19 cellular contexts compared by ENCODE assay signal in the genomic region with DNA sequence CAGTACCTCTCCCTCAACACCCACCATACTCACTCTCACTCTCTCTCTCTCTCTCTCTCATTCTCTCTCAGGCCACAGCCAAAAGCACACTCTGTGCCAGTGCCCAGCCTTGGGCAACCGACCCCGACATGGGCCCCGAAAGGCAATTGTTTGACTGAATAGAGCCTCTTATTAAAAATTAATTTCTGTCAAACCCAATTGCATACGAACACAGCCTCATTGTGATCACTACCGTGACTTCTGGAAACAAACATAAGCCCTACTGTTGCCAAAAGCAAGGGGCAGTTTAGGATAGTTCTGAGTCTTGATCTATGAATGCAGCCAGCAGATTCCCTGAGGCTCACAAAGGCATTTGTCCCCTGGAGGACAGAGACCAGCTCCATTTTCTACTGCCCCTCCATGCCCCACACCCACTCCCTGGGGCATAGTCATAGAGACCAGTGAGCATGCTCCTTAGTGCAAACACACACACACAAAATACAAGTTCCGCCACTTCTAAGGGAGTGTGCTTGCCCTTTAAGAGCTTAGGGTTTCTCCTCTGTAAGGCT. TPM values are rescaled to one million over a fixed set of nuclear protein-coding genes. Genes with fewer than 3 reads are reported as not detected.
DNase-seq lines count a peak whose midpoint lies in the region; ATAC-seq and TF ChIP-seq lines count a peak whose summit lies in the region.
"Had no signal": no experiment of that assay in that cellular context is flagged by ENCODE, and none has a peak within 500 bp of the region (broad histone marks: within the 10 kb centered on the region; RNA-seq: fewer than 3 reads in every experiment).

No MANE protein-coding gene starts in this region.

- peak; percentile 60 for ATAC-seq in gastroesophageal sphincter
- ATAC-seq: stimulated activated memory B cell treated with anti-CD40 and anti-IgM and Interleukin-4, amounts not matched to agents 10 μg/mL and 1 μg/mL and 100 μg/mL, for 72 hours; T-helper 17 cell had no signal

- TF ChIP-seq POLR2A in breast epithelium (IDR thresholded peaks at IDR 0.05) (no peak), gastroesophageal sphincter (IDR thresholded peaks at IDR 0.05) (no peak), tibial nerve (IDR thresholded peaks at IDR 0.05) (no peak)

- no peak overlapping the region for H3K4me2 ChIP-seq in neural progenitor cell

- H3K4me1 ChIP-seq in breast epithelium (no peaks in the 10 kb centered on the region), gastroesophageal sphincter (peaks cover 0 to 11% (median 0%) of the 10 kb centered on the region in 3 donors), neural progenitor cell (peaks cover 50% of the 10 kb centered on the region), tibial nerve (peaks cover 0 to 43% (median 14%) of the 10 kb centered on the region in 4 donors), colonic mucosa (no peaks in the 10 kb centered on the region)
- H3K4me1 ChIP-seq: BE2C had no signal

- H3K27ac ChIP-seq in breast epithelium (peak overlapping the region; percentile 3 to 51), gastroesophageal sphincter (peak overlapping the region in 1 of 4 donors; percentile 25), neural progenitor cell (no peak overlapping the region), tibial nerve (peak overlapping the region in 3 of 4 donors; percentile 44 to 81 (median 80)), colonic mucosa (no peak overlapping the region)
- H3K27ac ChIP-seq: 22Rv1, esophagus muscularis mucosa, thyroid gland, WERI-Rb-1 had no signal

- H3K4me3 ChIP-seq in breast epithelium (no peak overlapping the region), gastroesophageal sphincter (no peak overlapping the region), neural progenitor cell (no peak overlapping the region), tibial nerve (peak overlapping the region in 1 of 4 donors; percentile 3), colonic mucosa (no peak overlapping the region)
- H3K4me3 ChIP-seq: esophagus muscularis mucosa, thyroid gland had no signal

- no peak for TF ChIP-seq CTCF in breast epithelium (IDR thresholded peaks at IDR 0.05)
- TF ChIP-seq CTCF in MCF 10A (IDR thresholded peaks at IDR 0.05; ENCODE audit: unreplicated experiment), result no peak
- TF ChIP-seq CTCF in gastroesophageal sphincter (IDR thresholded peaks at IDR 0.05), result no peak
- TF ChIP-seq CTCF in neural progenitor cell (IDR thresholded peaks at IDR 0.05), result no peak
- no peak for TF ChIP-seq CTCF in tibial nerve (IDR thresholded peaks at IDR 0.05)
- no peak for TF ChIP-seq CTCF in colonic mucosa (IDR thresholded peaks at IDR 0.05)

- 56 to 73% methylated on average over 4 to 5 of the region's 6 CpGs for WGBS in gastroesophageal sphincter (ENCODE audit: low coverage in 1 of 2), 2 donors
- WGBS in tibial nerve, 2 donors, result 38 to 42% methylated on average over 6 of the region's 6 CpGs

- no TSS peak for BruUV-seq in MCF 10A (replicated peaks; lab: Mats Ljungman, UMichigan)

- POLR2A ChIA-PET in MCF 10A (lab: Yijun Ruan, JAX), result no interaction called here

- H4K20me1 ChIP-seq in neural progenitor cell (ENCODE audit: low read depth), result no peaks in the 10 kb centered on the region

- H3K4me1 Mint-ChIP-seq in MCF 10A (ENCODE audit: insufficient read depth, unreplicated experiment) (no peaks in the 10 kb centered on the region), neural progenitor cell (peaks cover 35% of the 10 kb centered on the region), immature natural killer cell (peaks cover 27 to 35% of the 10 kb centered on the region in 2 donors)
- H3K4me1 Mint-ChIP-seq: T-helper 17 cell had no signal

- intact Hi-C loops in breast epithelium (cut with DNase I; ENCODE audit: low total_unique reads), result loop anchor here (5.0 kb wide), 1 partner anchor 169 kb away; no protein-coding TSS in a partner anchor
- intact Hi-C loops in MCF 10A (cut with micrococcal nuclease), result no loop called here
- intact Hi-C loops in colonic mucosa (cut with DNase I), result no loop called here

- DNase-seq in breast epithelium (ENCODE audit: low spot score in 2 of 2), result no peak
- DNase-seq in MCF 10A (ENCODE audit: unreplicated experiment), result no peak
- DNase-seq in neural progenitor cell (ENCODE audit: low spot score), result no peak
- DNase-seq in tibial nerve (ENCODE audit: low spot score in 2 of 2), result no peak
- DNase-seq in immature natural killer cell, result no peak
- DNase-seq in AG08395 (ENCODE audit: low spot score), result no peak
- DNase-seq in colonic mucosa, result no peak
- DNase-seq: activated CD4-positive, alpha-beta T cell treated with anti-CD3 and anti-CD28 coated beads, Interleukin-2, amount 50 U/mL, for 48 hours; activated T-cell treated with anti-CD3 and anti-CD28 coated beads for 4 hours; BE2C; central memory CD4-positive, alpha-beta T cell; NCI-H748 treated with DMSO at 0.1 percent for 48 hours; T-helper 17 cell; thyroid gland; WERI-Rb-1 had no signal

- peak overlapping the region; percentile 71 for H2AFZ ChIP-seq in neural progenitor cell (replicated peaks)

- H3F3A ChIP-seq in neural progenitor cell (ENCODE audit: low read depth), result peaks cover 17% of the 10 kb centered on the region

- H3K9me3 Mint-ChIP-seq in MCF 10A (ENCODE audit: unreplicated experiment) (no peaks in the 10 kb centered on the region), neural progenitor cell (peaks cover 8% of the 10 kb centered on the region), immature natural killer cell (peaks cover 0 to 8% (median 5%) of the 10 kb centered on the region in 6 donors)

- CTCF ChIA-PET in MCF 10A (lab: Yijun Ruan, JAX), result no interaction called here

- H3K4me3 Mint-ChIP-seq in MCF 10A (ENCODE audit: unreplicated experiment), result no peak overlapping the region
- H3K4me3 Mint-ChIP-seq in neural progenitor cell, result no peak overlapping the region
- no peak overlapping the region for H3K4me3 Mint-ChIP-seq in immature natural killer cell
- H3K4me3 Mint-ChIP-seq: stimulated activated memory B cell treated with anti-CD40 and anti-IgM and Interleukin-4, amounts not matched to agents 10 μg/mL and 1 μg/mL and 100 μg/mL, for 72 hours; T-helper 17 cell had no signal

- H3K27me3 Mint-ChIP-seq in MCF 10A (ENCODE audit: insufficient read depth, unreplicated experiment) (no peaks in the 10 kb centered on the region), neural progenitor cell (ENCODE audit: insufficient read depth, low read depth) (peaks cover 1% of the 10 kb centered on the region), immature natural killer cell (ENCODE audit: low read depth in 3 of 3) (no peaks in the 10 kb centered on the region)

- no peak overlapping the region for H3K9ac ChIP-seq in neural progenitor cell
- H3K9ac ChIP-seq in colonic mucosa (ENCODE audit: low read depth in 2 of 2, low read length in 2 of 2), result no peak overlapping the region

- TF ChIP-seq EP300 in gastroesophageal sphincter (IDR thresholded peaks at IDR 0.05), result no peak
- TF ChIP-seq EP300 in tibial nerve (IDR thresholded peaks at IDR 0.05), result peak in 1 of 2 donors; percentile 85

- no peaks in the 10 kb centered on the region for H3K79me2 ChIP-seq in neural progenitor cell (ENCODE audit: low read depth)

- no peaks in the 10 kb centered on the region for H3K36me3 Mint-ChIP-seq in MCF 10A (ENCODE audit: insufficient read depth, unreplicated experiment)
- H3K36me3 Mint-ChIP-seq in neural progenitor cell, result peaks cover 1% of the 10 kb centered on the region
- peaks cover 5 to 7% (median 6%) of the 10 kb centered on the region in 3 donors for H3K36me3 Mint-ChIP-seq in immature natural killer cell
- H3K36me3 Mint-ChIP-seq: stimulated activated memory B cell treated with anti-CD40 and anti-IgM and Interleukin-4, amounts not matched to agents 10 μg/mL and 1 μg/mL and 100 μg/mL, for 72 hours had no signal

- H3K36me3 ChIP-seq in breast epithelium, result no peaks in the 10 kb centered on the region
- H3K36me3 ChIP-seq in gastroesophageal sphincter, result no peaks in the 10 kb centered on the region
- no peaks in the 10 kb centered on the region for H3K36me3 ChIP-seq in neural progenitor cell
- H3K36me3 ChIP-seq in tibial nerve, result no peaks in the 10 kb centered on the region
- no peaks in the 10 kb centered on the region for H3K36me3 ChIP-seq in colonic mucosa
- H3K36me3 ChIP-seq: BE2C, esophagus muscularis mucosa, thyroid gland, WERI-Rb-1 had no signal

- no peaks in the 10 kb centered on the region for H3K9me3 ChIP-seq in breast epithelium
- H3K9me3 ChIP-seq in gastroesophageal sphincter, result no peaks in the 10 kb centered on the region
- peaks cover 9% of the 10 kb centered on the region for H3K9me3 ChIP-seq in neural progenitor cell (ENCODE audit: low read depth)
- peaks cover 0 to 10% (median 0%) of the 10 kb centered on the region in 4 donors for H3K9me3 ChIP-seq in tibial nerve
- no peaks in the 10 kb centered on the region for H3K9me3 ChIP-seq in colonic mucosa
- H3K9me3 ChIP-seq: BE2C, thyroid gland had no signal

- H3K27me3 ChIP-seq in breast epithelium, result no peaks in the 10 kb centered on the region
- H3K27me3 ChIP-seq in gastroesophageal sphincter, result no peaks in the 10 kb centered on the region
- no peaks in the 10 kb centered on the region for H3K27me3 ChIP-seq in neural progenitor cell
- H3K27me3 ChIP-seq in tibial nerve, result no peaks in the 10 kb centered on the region
- no peaks in the 10 kb centered on the region for H3K27me3 ChIP-seq in colonic mucosa
- H3K27me3 ChIP-seq: BE2C, esophagus muscularis mucosa, thyroid gland had no signal

- H3K27ac Mint-ChIP-seq in MCF 10A (ENCODE audit: low read depth, unreplicated experiment), result no peak overlapping the region
- H3K27ac Mint-ChIP-seq in neural progenitor cell, result peak overlapping the region; percentile 34
- H3K27ac Mint-ChIP-seq in immature natural killer cell, result peak overlapping the region in 2 of 6 donors; percentile 20 to 37
- H3K27ac Mint-ChIP-seq: stimulated activated memory B cell treated with anti-CD40 and anti-IgM and Interleukin-4, amounts not matched to agents 10 μg/mL and 1 μg/mL and 100 μg/mL, for 72 hours; T-helper 17 cell had no signal

RNA-seq across cellular contexts. Expression of a gene that starts 23.7 kb away (rescaled TPM):
- total RNA-seq in breast epithelium, result 10 to 100 TPM; 53.8 to 97.5 (median 88.8) TPM
- 99.9 and 149 TPM in 2 replicates for total RNA-seq in MCF 10A (2022)
- 10 to 100 TPM; 52.8 to 73.8 (median 58.5) TPM for total RNA-seq in gastroesophageal sphincter
- 12.5 and 23.6 TPM in 2 replicates for total RNA-seq in neural progenitor cell (ENCODE audit: low replicate concordance)
- total RNA-seq in tibial nerve, result 10 to 100 TPM; 66.5 to 85.2 (median 72.8) TPM
- 10 to 100 TPM; 18.9 to 37.6 (median 27.1) TPM for polyA plus RNA-seq in immature natural killer cell
- total RNA-seq in colonic mucosa, result 10 to 100 TPM; 53.8 to 97.6 TPM

Comparison
In these comparisons a context has a peak if more than half of its experiments do, and no peak if none do; other contexts are left out.
1. H3K27ac ChIP-seq: peak in breast epithelium (2 of 2) and tibial nerve (3 of 4); none in neural progenitor cell (single experiment) and colonic mucosa (single experiment).